Comparison of ENCODE assay signal across 28 cellular contexts in the genomic region with DNA sequence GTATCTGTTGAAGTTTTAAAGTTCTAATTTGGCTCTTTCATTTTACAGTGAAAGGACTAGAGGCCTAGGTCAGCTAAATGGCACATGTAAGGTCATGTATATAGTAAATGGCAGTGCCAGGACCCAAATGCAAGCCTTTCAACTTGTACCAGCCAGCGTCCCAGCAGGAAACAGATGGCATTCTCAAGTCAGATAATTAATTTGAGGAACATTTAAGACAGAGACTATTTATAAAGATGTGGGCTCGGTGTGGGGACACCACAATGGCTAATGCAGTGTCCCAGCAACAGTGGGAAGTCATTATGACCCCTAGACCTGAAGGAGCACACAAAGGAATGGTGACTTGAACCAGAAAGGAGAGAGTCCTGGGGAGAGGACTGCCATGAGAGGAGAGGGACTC. TPM values are rescaled to one million over a fixed set of nuclear protein-coding genes. Genes with fewer than 3 reads are reported as not detected.
"Had no signal": no experiment of that assay in that cellular context is flagged by ENCODE, and none has a peak within 500 bp of the region (broad histone marks: within the 10 kb centered on the region; RNA-seq: fewer than 3 reads in every experiment).

No MANE protein-coding gene starts in this region.

- H3K27ac Mint-ChIP-seq: activated CD4-positive, alpha-beta T cell treated with anti-CD3 and anti-CD28 coated beads, Interleukin-2, amount 10 ng/mL, durations not matched to agents 24 days and 14 days; activated CD8-positive, alpha-beta memory T cell treated with anti-CD3 and anti-CD28 coated beads, Interleukin-2, amount 10 ng/mL, durations not matched to agents 7 days and 5 days; activated CD8-positive, alpha-beta T cell treated with anti-CD3 and anti-CD28 coated beads for 36 hours; activated T-helper 1 cell treated with anti-CD3 and anti-CD28 coated beads, Interleukin-12 subunit alpha, Interleukin-12 subunit beta, Interleukin-2, Interleukin-4 antibody, amounts not matched to agents 30 ng/mL and 10 ng/mL and 1 ng/mL, durations not matched to agents 14 hours and 24 hours and 36 hours; nephron; T-helper 17 cell had no signal

- H3K36me3 Mint-ChIP-seq: activated CD8-positive, alpha-beta memory T cell treated with anti-CD3 and anti-CD28 coated beads, Interleukin-2, amount 10 ng/mL, durations not matched to agents 7 days and 5 days had no signal

- ATAC-seq: activated CD4-positive, CD25-positive, alpha-beta regulatory T cell treated with anti-CD3 and anti-CD28 coated beads, Interleukin-2, amount 50 U/mL, for 24 hours; activated CD8-positive, alpha-beta memory T cell treated with anti-CD3 and anti-CD28 coated beads, Interleukin-2, amount 10 ng/mL, durations not matched to agents 7 days and 5 days; activated CD8-positive, alpha-beta T cell treated with anti-CD3 and anti-CD28 coated beads for 36 hours; body of pancreas; foreskin keratinocyte; left ventricle myocardium superior; right lobe of liver; T-helper 17 cell had no signal

- H3K4me3 Mint-ChIP-seq: activated CD4-positive, alpha-beta T cell treated with anti-CD3 and anti-CD28 coated beads, Interleukin-2, amount 10 ng/mL, durations not matched to agents 24 days and 14 days; activated CD8-positive, alpha-beta memory T cell treated with anti-CD3 and anti-CD28 coated beads, Interleukin-2, amount 10 ng/mL, durations not matched to agents 7 days and 5 days; activated CD8-positive, alpha-beta T cell treated with anti-CD3 and anti-CD28 coated beads for 36 hours; activated T-helper 1 cell treated with anti-CD3 and anti-CD28 coated beads, Interleukin-12 subunit alpha, Interleukin-12 subunit beta, Interleukin-2, Interleukin-4 antibody, amounts not matched to agents 30 ng/mL and 10 ng/mL and 1 ng/mL, durations not matched to agents 14 hours and 24 hours and 36 hours; nephron; T-helper 17 cell had no signal

- H3K9me3 Mint-ChIP-seq: activated CD4-positive, alpha-beta T cell treated with anti-CD3 and anti-CD28 coated beads, Interleukin-2, amount 10 ng/mL, durations not matched to agents 24 days and 14 days; activated CD8-positive, alpha-beta T cell treated with anti-CD3 and anti-CD28 coated beads for 36 hours; activated T-helper 1 cell treated with anti-CD3 and anti-CD28 coated beads, Interleukin-12 subunit alpha, Interleukin-12 subunit beta, Interleukin-2, Interleukin-4 antibody, amounts not matched to agents 30 ng/mL and 10 ng/mL and 1 ng/mL, durations not matched to agents 14 hours and 24 hours and 36 hours; nephron had no signal

- DNase-seq: activated CD4-positive, alpha-beta T cell treated with anti-CD3 and anti-CD28 coated beads, Interleukin-2, amount 10 ng/mL, durations not matched to agents 24 days and 14 days; activated CD8-positive, alpha-beta memory T cell treated with anti-CD3 and anti-CD28 coated beads, Interleukin-2, amount 10 ng/mL, durations not matched to agents 7 days and 5 days; activated CD8-positive, alpha-beta T cell treated with anti-CD3 and anti-CD28 coated beads for 36 hours; activated gamma-delta T cell; activated naive CD4-positive, alpha-beta T cell treated with anti-CD3 and anti-CD28 coated beads, Interleukin-2, amount 50 U/mL, for 16 hours; activated T-cell treated with anti-CD3 and anti-CD28 coated beads for 4 hours; anterior cingulate cortex; body of pancreas; dermis blood vessel endothelial cell; effector memory CD4-positive, alpha-beta T cell; foreskin keratinocyte; hypothalamus; left ventricle myocardium superior; mammary epithelial cell; midbrain; occipital lobe; right lobe of liver; small intestine; stimulated activated CD4-positive, alpha-beta T cell treated with anti-CD3 and anti-CD28 coated beads, Interleukin-2, amount 100 ng/mL, for 24 hours; stimulated activated naive CD4-positive, alpha-beta T cell; T-helper 17 cell; testis; trophoblast cell had no signal

- H3K4me1 Mint-ChIP-seq: activated CD4-positive, alpha-beta T cell treated with anti-CD3 and anti-CD28 coated beads, Interleukin-2, amount 10 ng/mL, durations not matched to agents 24 days and 14 days; activated CD8-positive, alpha-beta memory T cell treated with anti-CD3 and anti-CD28 coated beads, Interleukin-2, amount 10 ng/mL, durations not matched to agents 7 days and 5 days; nephron; T-helper 17 cell had no signal

RNA-seq across cellular contexts. Expression of a gene that starts 6.1 kb away (rescaled TPM):
- total RNA-seq: activated CD4-positive, alpha-beta T cell treated with anti-CD3 and anti-CD28 coated beads, Interleukin-2, amount 10 ng/mL, durations not matched to agents 24 days and 14 days; activated CD8-positive, alpha-beta memory T cell treated with anti-CD3 and anti-CD28 coated beads, Interleukin-2, amount 10 ng/mL, durations not matched to agents 7 days and 5 days; activated CD8-positive, alpha-beta T cell treated with anti-CD3 and anti-CD28 coated beads for 36 hours; activated T-helper 1 cell treated with anti-CD3 and anti-CD28 coated beads, Interleukin-12 subunit alpha, Interleukin-12 subunit beta, Interleukin-2, Interleukin-4 antibody, amounts not matched to agents 30 ng/mL and 10 ng/mL and 1 ng/mL, durations not matched to agents 14 hours and 24 hours and 36 hours; body of pancreas; cardiac septum; dermis blood vessel endothelial cell; foreskin keratinocyte; left ventricle myocardium superior; mammary epithelial cell; occipital lobe; right lobe of liver; T-helper 17 cell; testis; vagina had no signal
